In the genomic region with DNA sequence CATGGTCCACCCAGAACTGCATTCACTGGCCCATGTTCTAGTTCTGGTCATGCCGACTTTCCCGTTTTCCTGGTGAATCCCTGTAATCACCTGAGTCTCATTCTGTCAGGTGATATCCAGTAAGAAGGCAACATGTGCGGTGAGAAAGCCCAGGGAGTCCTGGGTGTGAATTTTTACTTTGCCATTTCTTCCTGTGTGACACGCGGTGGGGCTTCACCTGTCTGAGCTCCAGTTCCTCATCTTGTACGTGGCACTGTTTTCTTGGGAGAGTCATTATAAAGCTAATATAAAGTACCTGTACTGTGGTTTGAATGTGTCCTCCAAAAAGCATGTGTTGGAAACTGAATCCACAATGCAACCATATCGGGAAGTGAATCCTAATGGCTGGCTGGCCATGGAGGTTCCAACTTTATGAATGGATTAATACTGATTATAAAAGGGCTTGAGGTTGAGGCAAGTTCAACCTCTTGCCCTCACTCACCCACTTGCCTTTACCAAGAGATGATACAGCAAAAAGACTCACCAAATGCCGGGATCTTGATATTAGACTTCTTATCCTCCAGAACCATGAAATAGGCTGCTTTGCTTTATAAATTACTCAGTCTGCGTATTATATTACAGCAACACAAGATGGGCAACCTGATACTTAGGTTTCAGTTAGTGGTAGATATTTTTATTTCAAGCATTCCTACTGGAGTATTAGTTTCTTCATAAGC, we compare ENCODE assay signal across 20 cellular contexts. TPM values are rescaled to one million over a fixed set of nuclear protein-coding genes. Genes with fewer than 3 reads are reported as not detected.
A peak's percentile ranks its signal among the peaks of the same experiment; 100 is the strongest.
DNase-seq lines count a peak whose midpoint lies in the region; FAIRE-seq and TF ChIP-seq lines count a peak whose summit lies in the region.
"Had no signal": no experiment of that assay in that cellular context is flagged by ENCODE, and none has a peak within 500 bp of the region (broad histone marks: within the 10 kb centered on the region; RNA-seq: fewer than 3 reads in every experiment).

No MANE protein-coding gene starts in this region.

- DNase-seq in activated CD4-positive, alpha-beta T cell treated with anti-CD3 and anti-CD28 coated beads, Interleukin-2, amount 10 ng/mL, durations not matched to agents 24 days and 14 days, result peak; percentile 66
- no peak for DNase-seq in activated CD4-positive, alpha-beta T cell treated with anti-CD3 and anti-CD28 coated beads for 1 hour
- peak; percentile 51 for DNase-seq in OCI-M1 (lab: John Stamatoyannopoulos, UW)
- DNase-seq in astrocyte (ENCODE audit: low read depth), result no peak
- peak; percentile 25 for DNase-seq in osteocyte (ENCODE audit: extremely low spot score, unreplicated experiment)
- no peak for DNase-seq in hippocampal formation (lab: John Stamatoyannopoulos, UW)
- no peak for DNase-seq in small intestine
- no peak for DNase-seq in GM19238 (ENCODE audit: insufficient read length, low spot score)
- DNase-seq: DMS 273 treated with DMSO at 0.1 percent for 48 hours, heart right ventricle, left colon, NCI-H2029, NCI-H774, Right ventricle myocardium superior had no signal

- peak overlapping the region; percentile 100 for H3K4me3 Mint-ChIP-seq in activated CD4-positive, alpha-beta T cell treated with anti-CD3 and anti-CD28 coated beads, Interleukin-2, amount 10 ng/mL, durations not matched to agents 24 days and 14 days
- H3K4me3 Mint-ChIP-seq in astrocyte (ENCODE audit: unreplicated experiment), result no peak overlapping the region
- H3K4me3 Mint-ChIP-seq in osteocyte (ENCODE audit: unreplicated experiment), result no peak overlapping the region
- H3K4me3 Mint-ChIP-seq: neural progenitor cell had no signal

- H3K4me1 ChIP-seq in astrocyte (ENCODE audit: insufficient read depth, low read length), result peaks cover 11% of the 10 kb centered on the region
- H3K4me1 ChIP-seq in small intestine (ENCODE audit: control insufficient read depth in 2 of 2, insufficient read depth in 1 of 2, low read depth in 1 of 2, low read length in 1 of 2), result peaks cover 2 to 8% of the 10 kb centered on the region in 2 donors

- H3K27ac ChIP-seq in astrocyte (ENCODE audit: low read depth, low read length) (no peak overlapping the region), small intestine (ENCODE audit: low read depth in 1 of 2, low read length in 1 of 2) (peak overlapping the region in 1 of 2 donors; percentile 8)
- H3K27ac ChIP-seq: epithelial cell of prostate, KMS-11, neural progenitor cell had no signal

- peaks cover 18% of the 10 kb centered on the region for H3K79me2 ChIP-seq in astrocyte (ENCODE audit: insufficient read depth, low read length)

- no peaks in the 10 kb centered on the region for H3K27me3 Mint-ChIP-seq in activated CD4-positive, alpha-beta T cell treated with anti-CD3 and anti-CD28 coated beads, Interleukin-2, amount 10 ng/mL, durations not matched to agents 24 days and 14 days
- H3K27me3 Mint-ChIP-seq in astrocyte (ENCODE audit: low read depth, unreplicated experiment), result no peaks in the 10 kb centered on the region
- H3K27me3 Mint-ChIP-seq in osteocyte (ENCODE audit: unreplicated experiment), result no peaks in the 10 kb centered on the region

- H4K20me1 ChIP-seq in astrocyte (ENCODE audit: insufficient read depth, low read length), result peaks cover 32% of the 10 kb centered on the region

- no peak overlapping the region for H3K9ac ChIP-seq in astrocyte (ENCODE audit: low read length)
- H3K9ac ChIP-seq: KMS-11, neural progenitor cell had no signal

- H3K36me3 Mint-ChIP-seq in activated CD4-positive, alpha-beta T cell treated with anti-CD3 and anti-CD28 coated beads, Interleukin-2, amount 10 ng/mL, durations not matched to agents 24 days and 14 days (ENCODE audit: low read depth), result peaks cover 49% of the 10 kb centered on the region
- H3K36me3 Mint-ChIP-seq in astrocyte (ENCODE audit: low read depth, unreplicated experiment) (peaks cover 14% of the 10 kb centered on the region), osteocyte (ENCODE audit: unreplicated experiment) (peaks cover 33% of the 10 kb centered on the region)

- no peak overlapping the region for H3K4me2 ChIP-seq in astrocyte (ENCODE audit: low read length)
- H3K4me2 ChIP-seq: KMS-11, neural progenitor cell, smooth muscle cell had no signal

- no peak overlapping the region for H2AFZ ChIP-seq in astrocyte (ENCODE audit: low read depth, low read length)
- H2AFZ ChIP-seq: neural progenitor cell had no signal

- no peak overlapping the region for H3K4me3 ChIP-seq in astrocyte (ENCODE audit: insufficient read depth, low read depth, low read length)
- H3K4me3 ChIP-seq in small intestine (ENCODE audit: low read depth in 1 of 2, low read length in 2 of 2), result no peak overlapping the region
- H3K4me3 ChIP-seq: neural progenitor cell, smooth muscle cell had no signal

- H3K9me3 Mint-ChIP-seq in activated CD4-positive, alpha-beta T cell treated with anti-CD3 and anti-CD28 coated beads, Interleukin-2, amount 10 ng/mL, durations not matched to agents 24 days and 14 days, result no peaks in the 10 kb centered on the region
- peaks cover 3% of the 10 kb centered on the region for H3K9me3 Mint-ChIP-seq in astrocyte (ENCODE audit: unreplicated experiment)
- no peaks in the 10 kb centered on the region for H3K9me3 Mint-ChIP-seq in osteocyte (ENCODE audit: unreplicated experiment)

- H3K9me3 ChIP-seq in astrocyte (ENCODE audit: insufficient read depth, low read depth, low read length) (no peaks in the 10 kb centered on the region), small intestine (ENCODE audit: control insufficient read depth, low read depth) (no peaks in the 10 kb centered on the region)
- H3K9me3 ChIP-seq: heart right ventricle had no signal

- H3K27ac Mint-ChIP-seq in activated CD4-positive, alpha-beta T cell treated with anti-CD3 and anti-CD28 coated beads, Interleukin-2, amount 10 ng/mL, durations not matched to agents 24 days and 14 days, result peak overlapping the region; percentile 88
- H3K27ac Mint-ChIP-seq in astrocyte (ENCODE audit: unreplicated experiment), result peak overlapping the region; percentile 42
- H3K27ac Mint-ChIP-seq in osteocyte (ENCODE audit: unreplicated experiment), result no peak overlapping the region
- H3K27ac Mint-ChIP-seq: neural progenitor cell had no signal

- no peak for FAIRE-seq in astrocyte (lab: Jason Lieb, UNC)
- FAIRE-seq in small intestine (lab: Jason Lieb, UNC), result no peak
- FAIRE-seq: TTC549, urothelium cell line had no signal

- intact Hi-C loops in activated CD4-positive, alpha-beta T cell treated with anti-CD3 and anti-CD28 coated beads, Interleukin-2, amount 10 ng/mL, durations not matched to agents 24 days and 14 days (cut with micrococcal nuclease), result loop anchor here (10.0 kb wide), 1 partner anchor 320 kb away; no protein-coding TSS in a partner anchor

- H3K27me3 ChIP-seq in astrocyte (ENCODE audit: insufficient read depth, low read length) (no peaks in the 10 kb centered on the region), small intestine (ENCODE audit: control insufficient read depth in 2 of 2, insufficient read depth in 2 of 2, low read length in 2 of 2) (no peaks in the 10 kb centered on the region)

- peaks cover 62% of the 10 kb centered on the region for H3K4me1 Mint-ChIP-seq in activated CD4-positive, alpha-beta T cell treated with anti-CD3 and anti-CD28 coated beads, Interleukin-2, amount 10 ng/mL, durations not matched to agents 24 days and 14 days
- H3K4me1 Mint-ChIP-seq in astrocyte (ENCODE audit: low read depth, unreplicated experiment), result peaks cover 18% of the 10 kb centered on the region
- H3K4me1 Mint-ChIP-seq in osteocyte (ENCODE audit: unreplicated experiment), result peaks cover 20% of the 10 kb centered on the region

- WGBS in small intestine, 3 donors, result 73 to 84% (median 75%) methylated on average over 9 of the region's 9 CpGs

- no peak for TF ChIP-seq CTCF in astrocyte (IDR thresholded peaks at IDR 0.05; ENCODE audit: insufficient read depth, low read depth, low read length)
- TF ChIP-seq CTCF in osteocyte (IDR thresholded peaks at IDR 0.05), result no peak

- H3K36me3 ChIP-seq in astrocyte (ENCODE audit: insufficient read depth, low read length), result peaks cover 16% of the 10 kb centered on the region
- peaks cover 11 to 14% of the 10 kb centered on the region in 2 donors for H3K36me3 ChIP-seq in small intestine (ENCODE audit: control insufficient read depth in 2 of 2, insufficient read depth in 2 of 2, low read length in 2 of 2)
- H3K36me3 ChIP-seq: neural progenitor cell had no signal

RNA-seq across cellular contexts. Expression of a gene that starts 5.1 kb away (rescaled TPM):
- 484 and 488 TPM in 2 replicates for total RNA-seq in activated CD4-positive, alpha-beta T cell treated with anti-CD3 and anti-CD28 coated beads, Interleukin-2, amount 10 ng/mL, durations not matched to agents 24 days and 14 days
- total RNA-seq in astrocyte (94.9 and 105 TPM in 2 replicates), osteocyte (170 and 174 TPM in 2 replicates)
- 100 to 1,000 TPM in 2 of 3 donors, 10 to 100 TPM in 1; 72.5 to 494 (median 228) TPM for polyA plus RNA-seq in small intestine

Comparison
In these comparisons a context has a peak if more than half of its experiments do, and no peak if none do; other contexts are left out.
1. DNase-seq: peak in activated CD4-positive, alpha-beta T cell treated with anti-CD3 and anti-CD28 coated beads, Interleukin-2, amount 10 ng/mL, durations not matched to agents 24 days and 14 days (single experiment), OCI-M1 (single experiment) and osteocyte (single experiment); none in activated CD4-positive, alpha-beta T cell treated with anti-CD3 and anti-CD28 coated beads for 1 hour (single experiment), astrocyte (single experiment), hippocampal formation (0 of 2), small intestine (single experiment) and GM19238 (single experiment).